ENCODE assay signal across 19 cellular contexts in the genomic region with DNA sequence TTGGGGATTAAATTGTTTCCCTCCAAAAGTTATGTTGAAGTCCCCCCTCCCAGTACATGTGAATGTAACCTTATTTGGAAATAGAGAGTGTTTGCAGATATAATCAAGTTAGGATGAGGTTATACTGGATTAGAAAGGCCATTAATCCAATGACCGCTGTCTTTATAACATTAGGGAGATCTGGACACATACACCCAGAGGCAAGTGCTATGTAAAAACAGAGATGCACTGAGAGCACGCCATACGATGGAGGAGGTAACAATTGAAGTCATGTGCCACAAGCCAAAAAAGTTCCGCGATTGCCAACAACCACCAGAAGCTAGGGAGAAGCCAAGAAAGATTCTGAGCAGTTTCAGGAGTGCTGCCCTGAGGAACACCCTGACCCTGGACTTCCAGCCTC.
DNase-seq lines count a peak whose midpoint lies in the region; ATAC-seq and TF ChIP-seq lines count a peak whose summit lies in the region.
"Had no signal": no experiment of that assay in that cellular context is flagged by ENCODE, and none has a peak within 500 bp of the region (broad histone marks: within the 10 kb centered on the region; RNA-seq: fewer than 3 reads in every experiment).

No MANE protein-coding gene starts in this region.

- ATAC-seq in HG02973 (IDR thresholded peaks at IDR 0.05; ENCODE audit: unreplicated experiment) (no peak), HG02884 (IDR thresholded peaks at IDR 0.05; ENCODE audit: unreplicated experiment) (no peak)
- ATAC-seq: A549 had no signal

- H3K36me3 Mint-ChIP-seq in CD14-positive monocyte (peaks cover 7 to 16% of the 10 kb centered on the region in 2 donors), endothelial cell (ENCODE audit: low read depth, unreplicated experiment) (peaks cover 6% of the 10 kb centered on the region)

- H3K27ac Mint-ChIP-seq in CD14-positive monocyte (peak overlapping the region in 4 of 7 donors; percentile 87 to 95 (median 94)), endothelial cell (ENCODE audit: unreplicated experiment) (no peak overlapping the region)
- H3K27ac Mint-ChIP-seq: CD4-positive, alpha-beta T cell; HFFc6 had no signal

- peaks cover 0 to 4% (median 1%) of the 10 kb centered on the region in 3 donors for H3K27me3 Mint-ChIP-seq in CD14-positive monocyte (ENCODE audit: low read depth in 3 of 3)
- peaks cover 2% of the 10 kb centered on the region for H3K27me3 Mint-ChIP-seq in endothelial cell (ENCODE audit: unreplicated experiment)
- H3K27me3 Mint-ChIP-seq: CD4-positive, alpha-beta T cell; CD8-positive, alpha-beta memory T cell had no signal

- intact Hi-C loops in CD14-positive monocyte (cut with micrococcal nuclease) = no loop called here
- intact Hi-C loops in posterior vena cava (cut with DNase I) = no loop called here

- H3K4me1 Mint-ChIP-seq in CD14-positive monocyte (peaks cover 38% of the 10 kb centered on the region), endothelial cell (ENCODE audit: unreplicated experiment) (no peaks in the 10 kb centered on the region)

- in situ Hi-C loops in GM13976 (cut with MboI; ENCODE audit: low sequenced_read_pairs, unreplicated experiment) = no loop called here

- TF ChIP-seq CTCF in CD14-positive monocyte (IDR thresholded peaks at IDR 0.05) (no peak), endothelial cell (IDR thresholded peaks at IDR 0.05; ENCODE audit: unreplicated experiment) (no peak), GM13976 (IDR thresholded peaks at IDR 0.05; ENCODE audit: borderline replicate concordance, control extremely low read depth, extremely low read depth, insufficient read depth, missing control alignments) (no peak)

- H3K4me3 Mint-ChIP-seq in CD14-positive monocyte = no peak overlapping the region
- peak overlapping the region; percentile 52 for H3K4me3 Mint-ChIP-seq in endothelial cell (ENCODE audit: unreplicated experiment)
- H3K4me3 Mint-ChIP-seq: CD4-positive, alpha-beta T cell; CD8-positive, alpha-beta memory T cell; HFFc6 had no signal

- H3K9me3 Mint-ChIP-seq in CD14-positive monocyte = peaks cover 8 to 23% (median 15%) of the 10 kb centered on the region in 7 donors
- no peaks in the 10 kb centered on the region for H3K9me3 Mint-ChIP-seq in endothelial cell (ENCODE audit: unreplicated experiment)
- H3K9me3 Mint-ChIP-seq: CD4-positive, alpha-beta T cell; CD8-positive, alpha-beta memory T cell had no signal

- DNase-seq in CD14-positive monocyte (ENCODE audit: low spot score) = no peak
- peak; percentile 98 for DNase-seq in SK-N-DZ (ENCODE audit: low spot score)
- DNase-seq in endothelial cell (ENCODE audit: low spot score) = no peak
- DNase-seq in left kidney (ENCODE audit: low read depth, low spot score) = peak; percentile 36
- no peak for DNase-seq in posterior vena cava (ENCODE audit: low spot score)
- no peak for DNase-seq in GM13976 (ENCODE audit: low spot score)
- DNase-seq: 8988T; ACHN; CD4-positive, alpha-beta T cell; CD8-positive, alpha-beta memory T cell; DMS 273 treated with DMSO at 0.1 percent for 48 hours; DMS79; EL; GF-D8; GOT3; HFFc6 had no signal

Comparison
In these comparisons a context has a peak if more than half of its experiments do, and no peak if none do; other contexts are left out.
1. DNase-seq: peak in SK-N-DZ (single experiment) and left kidney (single experiment); none in CD14-positive monocyte (single experiment), endothelial cell (single experiment), posterior vena cava (single experiment) and GM13976 (single experiment).